12 cellular contexts compared by ENCODE assay signal in genomic region chr10:117241541-117242462, GRCh38. TPM values are rescaled to one million over a fixed set of nuclear protein-coding genes. Genes with fewer than 3 reads are reported as not detected.
DNase-seq lines count a peak whose midpoint lies in the region; ATAC-seq, FAIRE-seq and TF ChIP-seq lines count a peak whose summit lies in the region.
"Had no signal": no experiment of that assay in that cellular context is flagged by ENCODE, and none has a peak within 500 bp of the region (broad histone marks: within the 10 kb centered on the region; RNA-seq: fewer than 3 reads in every experiment).

No MANE protein-coding gene starts in this region.

- no peak overlapping the region for H3K27ac ChIP-seq in HUES6 (ENCODE audit: low read depth, low read length)
- no peak overlapping the region for H3K27ac ChIP-seq in endodermal cell (ENCODE audit: low read depth, low read length)
- no peak overlapping the region for H3K27ac ChIP-seq in SJCRH30
- H3K27ac ChIP-seq: uterus had no signal

- H3K4me3 ChIP-seq in HUES6 (ENCODE audit: low read depth, low read length) (peak overlapping the region; percentile 66), endodermal cell (ENCODE audit: low read length) (peak overlapping the region; percentile 56), SJCRH30 (no peak overlapping the region)

- DNase-seq in CD14-positive monocyte (ENCODE audit: low spot score) (no peak), endodermal cell (peak; percentile 78), natural killer cell (no peak), D721Med (ENCODE audit: insufficient read length, low spot score) (no peak), hypothalamus (lab: John Stamatoyannopoulos, UW) (no peak), SJCRH30 (no peak), activated gamma-delta T cell (lab: John Stamatoyannopoulos, UW) (no peak)
- DNase-seq: NCI-H2029 treated with DMSO at 0.1 percent for 48 hours, uterus had no signal

- no peak for FAIRE-seq in D721Med (lab: Jason Lieb, UNC)

- H3K4me1 Mint-ChIP-seq in CD14-positive monocyte (peaks cover 6% of the 10 kb centered on the region), endodermal cell (no peaks in the 10 kb centered on the region), natural killer cell (peaks cover 5% of the 10 kb centered on the region in 2 donors)

- TF ChIP-seq CTCF in CD14-positive monocyte (IDR thresholded peaks at IDR 0.05) (no peak), endodermal cell (conservative IDR thresholded peaks at IDR 0.05) (no peak), natural killer cell (IDR thresholded peaks at IDR 0.05) (no peak), D721Med (IDR thresholded peaks at IDR 0.05; ENCODE audit: insufficient read depth, missing control alignments) (no peak)

- peak overlapping the region; percentile 20 to 81 for H3K4me3 Mint-ChIP-seq in CD14-positive monocyte
- H3K4me3 Mint-ChIP-seq in endodermal cell: peak overlapping the region; percentile 51
- H3K4me3 Mint-ChIP-seq in natural killer cell: peak overlapping the region; percentile 50

- peak in 1 of 3 donors; percentile 27 for ATAC-seq in natural killer cell
- ATAC-seq: activated CD4-positive, CD25-positive, alpha-beta regulatory T cell treated with anti-CD3 and anti-CD28 coated beads, Interleukin-2, amount 50 U/mL, for 24 hours had no signal

- 7 to 10% methylated on average over 14 to 56 of the region's 56 CpGs for WGBS in endodermal cell (ENCODE audit: insufficient coverage in 1 of 2, insufficient read length in 1 of 2), 2 experiments

- H3K9me3 ChIP-seq in HUES6 (ENCODE audit: control insufficient read depth, insufficient read depth, low read depth, low read length) (no peaks in the 10 kb centered on the region), endodermal cell (ENCODE audit: control insufficient read depth, low read length) (no peaks in the 10 kb centered on the region), SJCRH30 (replicated peaks) (no peaks in the 10 kb centered on the region)
- H3K9me3 ChIP-seq: uterus had no signal

- intact Hi-C loops in CD14-positive monocyte (cut with micrococcal nuclease): no loop called here
- intact Hi-C loops in natural killer cell (cut with micrococcal nuclease): no loop called here

- peaks cover 73% of the 10 kb centered on the region for H3K27me3 ChIP-seq in HUES6 (ENCODE audit: control insufficient read depth, insufficient read depth, low read length)
- peaks cover 76% of the 10 kb centered on the region for H3K27me3 ChIP-seq in endodermal cell (ENCODE audit: control insufficient read depth, insufficient read depth, low read length, poor library complexity, severe bottlenecking)
- H3K27me3 ChIP-seq in SJCRH30: no peaks in the 10 kb centered on the region; the same call in none of the 2 replicates

- H3K27ac Mint-ChIP-seq in CD14-positive monocyte: no peak overlapping the region
- no peak overlapping the region for H3K27ac Mint-ChIP-seq in endodermal cell
- H3K27ac Mint-ChIP-seq in natural killer cell: no peak overlapping the region

- H3K9me3 Mint-ChIP-seq in CD14-positive monocyte (peaks cover 7 to 28% (median 17%) of the 10 kb centered on the region in 7 donors), endodermal cell (no peaks in the 10 kb centered on the region), natural killer cell (no peaks in the 10 kb centered on the region)

- H3K36me3 Mint-ChIP-seq in CD14-positive monocyte (peaks cover 0 to 2% of the 10 kb centered on the region in 2 donors), endodermal cell (ENCODE audit: low read depth) (no peaks in the 10 kb centered on the region), natural killer cell (no peaks in the 10 kb centered on the region)

- H3K9ac ChIP-seq in HUES6 (ENCODE audit: low read length) (no peak overlapping the region), endodermal cell (ENCODE audit: extremely low read depth, low read length, poor library complexity, severe bottlenecking) (no peak overlapping the region)

- H3K4me1 ChIP-seq in HUES6 (ENCODE audit: control insufficient read depth, insufficient read depth, low read length) (no peaks in the 10 kb centered on the region; the same call in 1 of the 2 replicates), endodermal cell (ENCODE audit: control insufficient read depth, insufficient read depth, low read length) (no peaks in the 10 kb centered on the region), SJCRH30 (no peaks in the 10 kb centered on the region)

- H3K27me3 Mint-ChIP-seq in CD14-positive monocyte (ENCODE audit: low read depth in 3 of 3) (peaks cover 44 to 64% (median 58%) of the 10 kb centered on the region in 3 donors), endodermal cell (ENCODE audit: insufficient read depth) (peaks cover 72% of the 10 kb centered on the region), natural killer cell (ENCODE audit: low read depth in 2 of 2) (peaks cover 25 to 48% of the 10 kb centered on the region in 2 donors)

- no peaks in the 10 kb centered on the region for H3K36me3 ChIP-seq in HUES6 (ENCODE audit: control insufficient read depth, insufficient read depth, low read length)
- H3K36me3 ChIP-seq in endodermal cell (ENCODE audit: control insufficient read depth, insufficient read depth, low read length): no peaks in the 10 kb centered on the region
- H3K36me3 ChIP-seq in SJCRH30: no peaks in the 10 kb centered on the region
- H3K36me3 ChIP-seq: uterus had no signal

RNA-seq across cellular contexts. Expression of gene SLC18A2, which starts 0.9 kb away (rescaled TPM):
- polyA plus RNA-seq in CD14-positive monocyte: under 1 TPM in 1 of 2 donors, not detected in 1; 0.14 TPM
- total RNA-seq in endodermal cell: under 1 TPM; 0.24 TPM
- polyA plus RNA-seq in endodermal cell (2013, experiment 1 of 2): 0.75 TPM
- 0.37 TPM for polyA plus RNA-seq in endodermal cell (2013, experiment 2 of 2)
- total RNA-seq in natural killer cell: 1 to 10 TPM in 1 of 3 donors, under 1 TPM in 2; 0.21 to 8.0 (median 0.36) TPM
- 0.06 and 0.10 TPM in 2 replicates for total RNA-seq in SJCRH30 (2014; rRNA removed; shearing (Covaris generic))

RNA-seq across cellular contexts. Expression of gene KCNK18, which starts 44.5 kb away (rescaled TPM):
- not detected for polyA plus RNA-seq in CD14-positive monocyte
- total RNA-seq in endodermal cell (not detected), natural killer cell (not detected)
- not detected for polyA plus RNA-seq in endodermal cell (2013, experiment 1 of 2)
- not detected for polyA plus RNA-seq in endodermal cell (2013, experiment 2 of 2)
- total RNA-seq in SJCRH30 (2014; rRNA removed; shearing (Covaris generic)): not detected in 2 replicates
- total RNA-seq: uterus had no signal
- polyA plus RNA-seq: esophagus had no signal
